In genomic region chr10:49152037-49152436, GRCh38 we compare ENCODE assay signal across 7 cellular contexts. TPM values are rescaled to one million over a fixed set of nuclear protein-coding genes. Genes with fewer than 3 reads are reported as not detected.
"Had no signal": no experiment of that assay in that cellular context is flagged by ENCODE, and none has a peak within 500 bp of the region (broad histone marks: within the 10 kb centered on the region; RNA-seq: fewer than 3 reads in every experiment).

No MANE protein-coding gene starts in this region.

- H3K4me3 ChIP-seq: GM23338 had no signal

- H2AFZ ChIP-seq: GM23338 had no signal

- H3K27ac Mint-ChIP-seq: GM23338, H9, IgD-negative memory B cell had no signal

- H3K4me2 ChIP-seq: GM23338 had no signal

- H3K4me3 Mint-ChIP-seq: GM23338, H9, IgD-negative memory B cell had no signal

- ATAC-seq: GM23338 had no signal

- DNase-seq: H9, HCEC 1CT, KG1 had no signal

RNA-seq across cellular contexts. Expression of gene FAM170B, which starts 18.2 kb away (rescaled TPM):
- total RNA-seq: GM23338, H1, H9, HT-29 had no signal
- polyA plus RNA-seq: GM23338, H1, IgD-negative memory B cell had no signal

RNA-seq across cellular contexts. Expression of gene TMEM273, which starts 36.2 kb away (rescaled TPM):
- total RNA-seq: GM23338, H1, H9, HT-29 had no signal
- polyA plus RNA-seq: GM23338, H1 had no signal

RNA-seq across cellular contexts. Expression of gene VSTM4, which starts 36.7 kb away (rescaled TPM):
- total RNA-seq: HT-29 had no signal
- polyA plus RNA-seq: IgD-negative memory B cell had no signal
